In the genomic region with DNA sequence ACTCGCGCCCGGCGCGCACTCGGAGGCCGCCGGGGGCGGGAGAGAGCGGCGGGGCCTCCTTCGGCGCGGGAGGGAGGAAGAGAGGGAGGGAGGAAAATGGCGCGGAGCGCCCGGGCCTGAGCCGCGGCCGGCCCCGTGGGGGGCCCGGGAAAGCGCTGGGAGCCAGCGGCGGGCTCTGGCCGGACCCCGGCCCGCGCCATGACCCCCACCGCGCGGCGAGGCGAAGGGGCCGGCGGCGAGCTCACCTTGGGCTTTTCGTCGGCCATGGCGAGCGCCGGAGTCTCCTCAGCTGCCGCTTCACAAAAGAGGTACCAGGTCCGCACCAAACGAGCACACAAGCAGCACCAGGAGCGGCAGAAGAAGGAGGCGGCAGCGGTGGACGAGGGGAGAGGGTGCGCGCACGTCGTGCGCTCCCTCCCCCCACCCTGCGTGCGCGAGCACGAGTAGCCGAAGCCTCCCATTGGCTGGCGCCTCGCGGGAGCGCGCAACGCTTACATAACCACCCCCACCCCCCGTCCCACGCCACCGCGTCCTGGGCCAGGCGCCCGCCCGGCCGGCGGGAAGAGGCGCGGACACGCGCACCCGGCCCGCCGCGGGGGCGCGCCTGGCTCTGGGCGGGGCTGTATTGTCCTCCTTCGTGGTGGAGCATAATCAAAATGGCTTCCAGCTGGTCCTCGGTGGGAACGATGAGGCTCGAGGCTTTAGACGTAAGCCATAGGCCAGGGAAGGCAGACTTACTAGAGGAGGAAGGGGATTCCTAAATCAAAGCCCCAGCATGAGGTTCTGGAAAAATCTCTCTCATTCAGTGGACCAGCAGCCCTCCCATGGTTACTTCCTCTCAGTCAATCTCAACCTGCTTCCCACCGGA, we compare ENCODE assay signal across 1 cellular context.
TF ChIP-seq lines count a peak whose summit lies in the region.

Gene SUMO2, minus strand, starts transcription at position 391 of the 868 bp plus-strand sequence. Its CDS starts 125 bp downstream, at position 266.

TF ChIP-seq in H1, 55 proteins besides CTCF, POLR2A, EP300 and RAD21:
- TF ChIP-seq JUND (IDR thresholded peaks at IDR 0.05; ENCODE audit: low read length): 0 out of 2 replicates have a peak, but pooled peaks have one; percentile 31
- TF ChIP-seq SRF (IDR thresholded peaks at IDR 0.05; ENCODE audit: low read depth, low read length): no peak
- TF ChIP-seq MAX (IDR thresholded peaks at IDR 0.05): peak; percentile 48; the same call in 1 of the 2 replicates
- TF ChIP-seq, protein P1, sequence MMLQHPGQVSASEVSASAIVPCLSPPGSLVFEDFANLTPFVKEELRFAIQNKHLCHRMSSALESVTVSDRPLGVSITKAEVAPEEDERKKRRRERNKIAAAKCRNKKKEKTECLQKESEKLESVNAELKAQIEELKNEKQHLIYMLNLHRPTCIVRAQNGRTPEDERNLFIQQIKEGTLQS (IDR thresholded peaks at IDR 0.05; ENCODE audit: insufficient read depth, low read depth, low read length): no peak
- peak; percentile 35; the same call in 1 of the 2 replicates for TF ChIP-seq CREB1 (IDR thresholded peaks at IDR 0.05)
- peak; percentile 56; the same call in 1 of the 2 replicates for TF ChIP-seq CEBPB (IDR thresholded peaks at IDR 0.05; ENCODE audit: low read depth, low read length)
- no peak for TF ChIP-seq ZNF274 (IDR thresholded peaks at IDR 0.05; ENCODE audit: borderline replicate concordance, extremely low read depth, low read length)
- no peak for TF ChIP-seq HDAC2 (IDR thresholded peaks at IDR 0.05; ENCODE audit: borderline replicate concordance in 1 of 2, low read depth in 2 of 2, low read length in 2 of 2)
- no peak for TF ChIP-seq RNF2 (IDR thresholded peaks at IDR 0.05; ENCODE audit: borderline replicate concordance, low read depth, low read length, missing control alignments, poor library complexity, severe bottlenecking)
- TF ChIP-seq TEAD4 (IDR thresholded peaks at IDR 0.05; ENCODE audit: low read depth, low read length): no peak
- TF ChIP-seq POLR2AphosphoS5 (IDR thresholded peaks at IDR 0.05; ENCODE audit: low read depth, low read length): peak; percentile 85
- peak; percentile 80 for TF ChIP-seq PHF8 (conservative IDR thresholded peaks at IDR 0.05; ENCODE audit: low read depth, low read length)
- TF ChIP-seq MAFK (IDR thresholded peaks at IDR 0.05; ENCODE audit: low read depth, low read length): no peak
- TF ChIP-seq CBX8 (IDR thresholded peaks at IDR 0.05; ENCODE audit: borderline replicate concordance, low read depth, low read length): no peak
- no peak for TF ChIP-seq CTBP2 (IDR thresholded peaks at IDR 0.05; ENCODE audit: borderline replicate concordance, insufficient read depth, insufficient read length, low read length)
- TF ChIP-seq GTF2F1 (IDR thresholded peaks at IDR 0.05; ENCODE audit: borderline replicate concordance, low read depth, low read length): no peak
- TF ChIP-seq, protein P2, sequence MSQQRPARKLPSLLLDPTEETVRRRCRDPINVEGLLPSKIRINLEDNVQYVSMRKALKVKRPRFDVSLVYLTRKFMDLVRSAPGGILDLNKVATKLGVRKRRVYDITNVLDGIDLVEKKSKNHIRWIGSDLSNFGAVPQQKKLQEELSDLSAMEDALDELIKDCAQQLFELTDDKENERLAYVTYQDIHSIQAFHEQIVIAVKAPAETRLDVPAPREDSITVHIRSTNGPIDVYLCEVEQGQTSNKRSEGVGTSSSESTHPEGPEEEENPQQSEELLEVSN (IDR thresholded peaks at IDR 0.05): peak; percentile 47; the same call in 1 of the 2 replicates
- peak; percentile 61 for TF ChIP-seq TAF7 (optimal IDR thresholded peaks at IDR 0.05; ENCODE audit: borderline replicate concordance, low read depth, low read length)
- 0 out of 4 replicates have a peak, but pooled peaks of 1 of the 2 experiments have one; percentile 39 for TF ChIP-seq SIN3A (conservative IDR thresholded peaks at IDR 0.05 in 1 of 2, IDR thresholded peaks at IDR 0.05 in 1 of 2; ENCODE audit: low read depth in 1 of 2, low read length in 2 of 2)
- TF ChIP-seq TCF12 (IDR thresholded peaks at IDR 0.05; ENCODE audit: low read depth, low read length): no peak
- TF ChIP-seq KDM5A (IDR thresholded peaks at IDR 0.05; ENCODE audit: low read length): no peak; the same call in 1 of the 2 replicates
- no peak for TF ChIP-seq BCL11A (IDR thresholded peaks at IDR 0.05; ENCODE audit: low read depth in 2 of 2, low read length in 2 of 2)
- TF ChIP-seq SUZ12 (IDR thresholded peaks at IDR 0.05; ENCODE audit: low read length): no peak
- peak; percentile 96 for TF ChIP-seq YY1 (IDR thresholded peaks at IDR 0.05; ENCODE audit: low read depth, low read length)
- TF ChIP-seq RBBP5 (IDR thresholded peaks at IDR 0.05; ENCODE audit: borderline replicate concordance, low read depth, low read length): no peak; the same call in 1 of the 2 replicates
- peak; percentile 63 for TF ChIP-seq TBP (IDR thresholded peaks at IDR 0.05; ENCODE audit: low read depth, low read length)
- TF ChIP-seq NRF1 (IDR thresholded peaks at IDR 0.05; ENCODE audit: low read depth, low read length): no peak
- no peak for TF ChIP-seq SP1 (IDR thresholded peaks at IDR 0.05; ENCODE audit: low read depth, low read length)
- TF ChIP-seq FOSL1 (IDR thresholded peaks at IDR 0.05; ENCODE audit: insufficient read depth, low read depth, low read length): no peak
- no peak for TF ChIP-seq SP2 (IDR thresholded peaks at IDR 0.05; ENCODE audit: low read length)
- TF ChIP-seq KDM1A (IDR thresholded peaks at IDR 0.05; ENCODE audit: borderline replicate concordance, low read length): no peak
- TF ChIP-seq KDM4A (IDR thresholded peaks at IDR 0.05; ENCODE audit: low read depth, low read length, severe bottlenecking): no peak
- TF ChIP-seq TAF1 (IDR thresholded peaks at IDR 0.05; ENCODE audit: low read depth, low read length): peak; percentile 91
- TF ChIP-seq CBX5 (IDR thresholded peaks at IDR 0.05; ENCODE audit: low read depth, low read length): no peak
- peak; percentile 15 for TF ChIP-seq ASH2L (IDR thresholded peaks at IDR 0.05; ENCODE audit: low read length)
- no peak for TF ChIP-seq RFX5 (IDR thresholded peaks at IDR 0.05; ENCODE audit: borderline replicate concordance, low read depth, low read length)
